Comparison of ENCODE assay signal across 26 cellular contexts in genomic region chr5:134741052-134741451, GRCh38.
"Had no signal": no experiment of that assay in that cellular context is flagged by ENCODE, and none has a peak within 500 bp of the region (broad histone marks: within the 10 kb centered on the region; RNA-seq: fewer than 3 reads in every experiment).

No MANE protein-coding gene starts in this region.

- H3K4me3 Mint-ChIP-seq: activated B cell treated with CpG ODN at 0.5 μM for 24 hours; activated naive CD8-positive, alpha-beta T cell treated with anti-CD3 and anti-CD28 coated beads, Interleukin-2, amount 50 U/mL, for 24 hours; activated T-cell treated with anti-CD3 and anti-CD28 coated beads, Interleukin-2, amount 50 U/mL, for 4 hours; T-helper 2 cell treated with Interferon-gamma antibody and Interleukin-4, amounts not matched to agents 5 μg/mL and 100 μg/mL, for 36 hours had no signal

- H3K27me3 Mint-ChIP-seq: activated B cell treated with CpG ODN at 0.5 μM for 24 hours; activated CD4-positive, alpha-beta T cell treated with anti-CD3 and anti-CD28 coated beads, Interleukin-2, amount 10 ng/mL, durations not matched to agents 24 days and 14 days; activated naive CD8-positive, alpha-beta T cell treated with anti-CD3 and anti-CD28 coated beads, Interleukin-2, amount 50 U/mL, for 24 hours had no signal

- H3K9me3 ChIP-seq: ascending aorta, body of pancreas, Peyer's patch, SJSA1 had no signal

- H3K27me3 ChIP-seq: ascending aorta, body of pancreas, Peyer's patch, SJSA1 had no signal

- H3K9me3 Mint-ChIP-seq: activated B cell treated with CpG ODN at 0.5 μM for 24 hours; activated CD4-positive, alpha-beta T cell treated with anti-CD3 and anti-CD28 coated beads, Interleukin-2, amount 10 ng/mL, durations not matched to agents 24 days and 14 days; activated naive CD4-positive, alpha-beta T cell treated with anti-CD3 and anti-CD28 coated beads, Interleukin-2, amount 50 U/mL, for 72 hours; activated naive CD8-positive, alpha-beta T cell treated with anti-CD3 and anti-CD28 coated beads, Interleukin-2, amount 50 U/mL, for 24 hours; activated T-cell treated with anti-CD3 and anti-CD28 coated beads, Interleukin-2, amount 50 U/mL, for 4 hours; T-helper 2 cell treated with Interferon-gamma antibody and Interleukin-4, amounts not matched to agents 5 μg/mL and 100 μg/mL, for 36 hours had no signal

- H3K27ac ChIP-seq: ascending aorta, body of pancreas, Peyer's patch, SJSA1 had no signal

- H3K4me3 ChIP-seq: ascending aorta, body of pancreas, K562, Peyer's patch, SJSA1 had no signal

- FAIRE-seq: K562 had no signal

- H3K27ac Mint-ChIP-seq: activated B cell treated with CpG ODN at 0.5 μM for 24 hours; activated CD4-positive, alpha-beta T cell treated with anti-CD3 and anti-CD28 coated beads, Interleukin-2, amount 10 ng/mL, durations not matched to agents 24 days and 14 days; activated naive CD4-positive, alpha-beta T cell treated with anti-CD3 and anti-CD28 coated beads, Interleukin-2, amount 50 U/mL, for 72 hours; activated naive CD8-positive, alpha-beta T cell treated with anti-CD3 and anti-CD28 coated beads, Interleukin-2, amount 50 U/mL, for 24 hours; T-helper 2 cell treated with Interferon-gamma antibody and Interleukin-4, amounts not matched to agents 5 μg/mL and 100 μg/mL, for 36 hours had no signal

- DNase-seq: activated B cell treated with CpG ODN at 0.5 μM for 24 hours; activated CD4-positive, alpha-beta T cell treated with anti-CD3 and anti-CD28 coated beads for 1 hour; activated CD4-positive, alpha-beta T cell treated with anti-CD3 and anti-CD28 coated beads, Interleukin-2, amount 10 ng/mL, durations not matched to agents 24 days and 14 days; activated CD4-positive, alpha-beta T cell treated with anti-CD3 and anti-CD28 coated beads, Interleukin-2, amount 50 U/mL, for 48 hours; activated CD8-positive, alpha-beta memory T cell treated with anti-CD3 and anti-CD28 coated beads for 24 hours; activated effector memory CD4-positive, alpha-beta T cell treated with anti-CD3 and anti-CD28 coated beads, Interleukin-2, amount 50 U/mL, for 16 hours; activated naive CD4-positive, alpha-beta T cell treated with Interleukin-2 at 50 U/mL for 16 hours; activated naive CD8-positive, alpha-beta T cell treated with anti-CD3 and anti-CD28 coated beads, Interleukin-2, amount 50 U/mL, for 24 hours; activated T-cell treated with anti-CD3 and anti-CD28 coated beads, Interleukin-2, amount 50 U/mL, for 4 hours; amniotic stem cell; body of pancreas; Karpas-422; NCI-H1105 treated with DMSO at 0.1 percent for 48 hours; NCI-H1436 treated with DMSO at 0.1 percent for 48 hours; NCI-H187; NCI-H2081; NCI-H526 treated with DMSO at 0.1 percent for 48 hours; Peyer's patch; SHP77; SW 1271 had no signal

- ATAC-seq: activated naive CD4-positive, alpha-beta T cell treated with anti-CD3 and anti-CD28 coated beads, Interleukin-2, amount 50 U/mL, for 72 hours; activated naive CD8-positive, alpha-beta T cell treated with anti-CD3 and anti-CD28 coated beads, Interleukin-2, amount 50 U/mL, for 24 hours; activated T-cell treated with anti-CD3 and anti-CD28 coated beads, Interleukin-2, amount 50 U/mL, for 4 hours; body of pancreas; K562; SK-N-SH treated with all-trans-retinoic acid at 6 μM for 48 hours had no signal
